34 cellular contexts compared by ENCODE assay signal in the genomic region with DNA sequence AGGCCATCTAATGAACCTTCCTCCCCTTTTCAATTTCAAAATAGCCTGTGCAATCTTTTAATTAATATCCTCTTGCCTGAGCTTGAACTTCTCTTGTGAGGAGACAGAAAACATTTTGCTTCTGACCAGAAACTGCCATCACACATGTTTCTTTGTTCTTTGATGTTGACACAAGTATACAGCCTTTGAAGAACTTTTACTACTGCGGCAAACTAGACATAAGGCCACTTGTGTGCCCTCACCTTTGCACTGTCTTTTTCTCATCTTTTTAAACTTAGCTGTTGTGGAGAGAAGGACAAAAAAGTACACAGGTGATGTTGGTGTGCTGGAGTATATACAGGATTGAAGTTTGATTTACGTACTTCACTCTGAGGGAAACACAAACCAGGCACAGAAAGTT.
"Had no signal": no experiment of that assay in that cellular context is flagged by ENCODE, and none has a peak within 500 bp of the region (broad histone marks: within the 10 kb centered on the region; RNA-seq: fewer than 3 reads in every experiment).

No MANE protein-coding gene starts in this region.

- H3K4me2 ChIP-seq: SK-N-SH had no signal

- H3K9me3 ChIP-seq: ascending aorta, body of pancreas, breast epithelium, Peyer's patch, SJSA1, SK-N-SH had no signal

- H3K9me2 ChIP-seq: SK-N-SH had no signal

- H3K4me3 Mint-ChIP-seq: activated CD4-positive, alpha-beta memory T cell treated with anti-CD3 and anti-CD28 coated beads for 36 hours; activated CD4-positive, alpha-beta T cell treated with anti-CD3 and anti-CD28 coated beads for 36 hours; activated CD4-positive, alpha-beta T cell treated with anti-CD3 and anti-CD28 coated beads, Interleukin-2, amount 10 ng/mL, durations not matched to agents 7 days and 5 days; activated naive CD4-positive, alpha-beta T cell treated with anti-CD3 and anti-CD28 coated beads, Interleukin-2, amount 50 U/mL, for 24 hours; activated naive CD8-positive, alpha-beta T cell treated with anti-CD3 and anti-CD28 coated beads, Interleukin-2, amount 10 ng/mL, durations not matched to agents 7 days and 5 days; T-helper 1 cell treated with Interleukin-12 subunit alpha and Interleukin-12 subunit beta and Interleukin-4 antibody, amounts not matched to agents 30 μg/mL and 1 μg/mL, for 36 hours; T-helper 2 cell treated with Interferon-gamma antibody and Interleukin-4, amounts not matched to agents 5 μg/mL and 100 μg/mL, for 36 hours; WTC11 had no signal

- H3K27ac Mint-ChIP-seq: activated CD4-positive, alpha-beta memory T cell treated with anti-CD3 and anti-CD28 coated beads for 36 hours; activated CD4-positive, alpha-beta T cell treated with anti-CD3 and anti-CD28 coated beads for 36 hours; activated CD4-positive, alpha-beta T cell treated with anti-CD3 and anti-CD28 coated beads, Interleukin-2, amount 10 ng/mL, durations not matched to agents 7 days and 5 days; activated naive CD4-positive, alpha-beta T cell treated with anti-CD3 and anti-CD28 coated beads, Interleukin-2, amount 50 U/mL, for 24 hours; activated naive CD8-positive, alpha-beta T cell treated with anti-CD3 and anti-CD28 coated beads, Interleukin-2, amount 10 ng/mL, durations not matched to agents 7 days and 5 days; activated T-helper 2 cell treated with anti-CD3 and anti-CD28 coated beads, Interferon-gamma antibody, Interleukin-2, Interleukin-4, amounts not matched to agents 10 μg/mL and 5 μg/mL and 100 μg/mL, durations not matched to agents 14 hours and 24 hours and 36 hours; T-helper 1 cell treated with Interleukin-12 subunit alpha and Interleukin-12 subunit beta and Interleukin-4 antibody, amounts not matched to agents 30 μg/mL and 1 μg/mL, for 36 hours; T-helper 2 cell treated with Interferon-gamma antibody and Interleukin-4, amounts not matched to agents 5 μg/mL and 100 μg/mL, for 36 hours; WTC11 had no signal

- H3K4me1 ChIP-seq: ascending aorta, body of pancreas, breast epithelium, Peyer's patch, SJSA1 had no signal

- H3K27me3 Mint-ChIP-seq: activated CD4-positive, alpha-beta memory T cell treated with anti-CD3 and anti-CD28 coated beads for 36 hours; activated CD4-positive, alpha-beta T cell treated with anti-CD3 and anti-CD28 coated beads for 36 hours; activated CD4-positive, alpha-beta T cell treated with anti-CD3 and anti-CD28 coated beads, Interleukin-2, amount 10 ng/mL, durations not matched to agents 7 days and 5 days; activated naive CD4-positive, alpha-beta T cell treated with anti-CD3 and anti-CD28 coated beads, Interleukin-2, amount 50 U/mL, for 24 hours had no signal

- H3K36me3 ChIP-seq: ascending aorta, breast epithelium, Peyer's patch, SJSA1 had no signal

- H3K27me3 ChIP-seq: ascending aorta, body of pancreas, Peyer's patch, SJSA1 had no signal

- H3K4me3 ChIP-seq: ascending aorta, body of pancreas, breast epithelium, Peyer's patch, SJSA1 had no signal

- ATAC-seq: activated CD4-positive, alpha-beta T cell treated with anti-CD3 and anti-CD28 coated beads for 36 hours; activated CD4-positive, CD25-positive, alpha-beta regulatory T cell treated with anti-CD3 and anti-CD28 coated beads, Interleukin-2, amount 50 U/mL, for 24 hours; body of pancreas; PC-3; WTC11 had no signal

- DNase-seq: activated CD4-positive, alpha-beta memory T cell treated with anti-CD3 and anti-CD28 coated beads for 36 hours; activated CD4-positive, alpha-beta T cell treated with anti-CD3 and anti-CD28 coated beads for 36 hours; activated CD4-positive, alpha-beta T cell treated with anti-CD3 and anti-CD28 coated beads, Interleukin-2, amount 10 ng/mL, durations not matched to agents 7 days and 5 days; activated CD8-positive, alpha-beta memory T cell treated with anti-CD3 and anti-CD28 coated beads, Interleukin-2, amount 50 U/mL, for 4 hours; activated gamma-delta T cell; activated naive CD4-positive, alpha-beta T cell treated with Interleukin-2 at 50 U/mL for 16 hours; activated naive CD8-positive, alpha-beta T cell treated with anti-CD3 and anti-CD28 coated beads, Interleukin-2, amount 10 ng/mL, durations not matched to agents 7 days and 5 days; activated T-cell treated with anti-CD3 and anti-CD28 coated beads for 4 hours; activated T-cell treated with anti-CD3 and anti-CD28 coated beads, Interleukin-2, amount 50 U/mL, for 48 hours; amygdala; body of pancreas; Kasumi-1; KG1; MM.1S; MV-4-11; NCI-H1092; NCI-H1436 treated with DMSO at 0.1 percent for 48 hours; NCI-H1694 treated with DMSO at 0.1 percent for 48 hours; NCI-H2029; NCI-H2171; PC-3; Peyer's patch; RPMI8226; SHP77 treated with DMSO at 0.1 percent for 48 hours; SK-N-SH had no signal

- H3K9me3 Mint-ChIP-seq: activated naive CD4-positive, alpha-beta T cell treated with anti-CD3 and anti-CD28 coated beads, Interleukin-2, amount 50 U/mL, for 24 hours had no signal

- H3K36me3 Mint-ChIP-seq: activated CD4-positive, alpha-beta memory T cell treated with anti-CD3 and anti-CD28 coated beads for 36 hours; activated naive CD4-positive, alpha-beta T cell treated with anti-CD3 and anti-CD28 coated beads, Interleukin-2, amount 50 U/mL, for 24 hours; WTC11 had no signal

- H3K27ac ChIP-seq: ascending aorta, body of pancreas, breast epithelium, Peyer's patch, SJSA1 had no signal
